ENCODE assay signal across 19 cellular contexts in genomic region chr2:16282511-16282910, GRCh38.
"Had no signal": no experiment of that assay in that cellular context is flagged by ENCODE, and none has a peak within 500 bp of the region (broad histone marks: within the 10 kb centered on the region; RNA-seq: fewer than 3 reads in every experiment).

No MANE protein-coding gene starts in this region.

- H3K4me1 Mint-ChIP-seq: immature natural killer cell, naive B cell had no signal

- H3K27ac Mint-ChIP-seq: dendritic cell treated with granulocyte-macrophage colony-stimulating factor and Interleukin-4, amounts not matched to agents 40 ng/mL and 50 ng/mL, for 4 days; effector memory CD8-positive, alpha-beta T cell; endodermal cell; immature natural killer cell; mesothelial cell of epicardium had no signal

- H3K4me3 Mint-ChIP-seq: dendritic cell treated with granulocyte-macrophage colony-stimulating factor and Interleukin-4, amounts not matched to agents 40 ng/mL and 50 ng/mL, for 4 days; effector memory CD8-positive, alpha-beta T cell; endodermal cell; immature natural killer cell; mesothelial cell of epicardium had no signal

- H3K27me3 Mint-ChIP-seq: dendritic cell treated with granulocyte-macrophage colony-stimulating factor and Interleukin-4, amounts not matched to agents 40 ng/mL and 50 ng/mL, for 4 days; effector memory CD8-positive, alpha-beta T cell had no signal

- H3K4me2 ChIP-seq: hepatocyte had no signal

- H3K9me3 Mint-ChIP-seq: dendritic cell treated with granulocyte-macrophage colony-stimulating factor and Interleukin-4, amounts not matched to agents 40 ng/mL and 50 ng/mL, for 4 days; endodermal cell; mesothelial cell of epicardium had no signal

- H3K79me2 ChIP-seq: hepatocyte had no signal

- H3K4me1 ChIP-seq: colonic mucosa, foreskin keratinocyte, gastroesophageal sphincter, heart left ventricle, left lung, lower lobe of right lung had no signal

- H2AFZ ChIP-seq: hepatocyte had no signal

- H3K4me3 ChIP-seq: colonic mucosa, gastroesophageal sphincter, heart left ventricle, hepatocyte, left lung, lower lobe of right lung, mucosa of descending colon had no signal

- ATAC-seq: effector memory CD8-positive, alpha-beta T cell; gastroesophageal sphincter had no signal

- H3K36me3 Mint-ChIP-seq: immature natural killer cell, mesothelial cell of epicardium, naive B cell had no signal

- H3K27me3 ChIP-seq: colonic mucosa, foreskin keratinocyte, gastroesophageal sphincter, heart left ventricle, hepatocyte, left lung had no signal

- H3K9me3 ChIP-seq: colonic mucosa, gastroesophageal sphincter, heart left ventricle, left lung, lower lobe of right lung, mucosa of descending colon had no signal

- H3K36me3 ChIP-seq: colonic mucosa, gastroesophageal sphincter, heart left ventricle, left lung, lower lobe of right lung had no signal

- DNase-seq: colonic mucosa; cortex of kidney; effector CD8-positive, alpha-beta T cell; effector memory CD8-positive, alpha-beta T cell; foreskin keratinocyte; immature natural killer cell; left cardiac atrium; left lung; left ventricle myocardium superior; lower lobe of right lung; naive B cell had no signal

- H3K27ac ChIP-seq: colonic mucosa, epithelial cell of prostate, foreskin keratinocyte, gastroesophageal sphincter, heart left ventricle, hepatocyte, left lung, lower lobe of right lung had no signal
